1 cellular context compared by ENCODE assay signal in genomic region chr7:100152404-100152803, GRCh38.
TF ChIP-seq lines count a peak whose summit lies in the region.

No MANE protein-coding gene starts in this region.

TF ChIP-seq in K562, 482 proteins besides CTCF, POLR2A, EP300 and RAD21 (continues in another document):
- no peak for TF ChIP-seq BMI1 (IDR thresholded peaks at IDR 0.05; ENCODE audit: low read length)
- no peak for TF ChIP-seq ZSCAN29 (IDR thresholded peaks at IDR 0.05)
- no peak for TF ChIP-seq HNRNPL (IDR thresholded peaks at IDR 0.05; ENCODE audit: low read depth, low read length)
- 0 out of 2 replicates have a peak, but pooled peaks have one; percentile 26 for TF ChIP-seq EP400 (IDR thresholded peaks at IDR 0.05)
- TF ChIP-seq RCOR1 (IDR thresholded peaks at IDR 0.05; ENCODE audit: borderline replicate concordance in 1 of 2, low read depth in 2 of 2, low read length in 2 of 2), result peak in 1 of 2 experiments; percentile 70; a peak in 2 of 4 replicates
- TF ChIP-seq KDM1A (IDR thresholded peaks at IDR 0.05), result peak; percentile 27 to 41; a peak in 2 of 4 replicates
- no peak for TF ChIP-seq PRMT5 (CRISPR knock-in tag; IDR thresholded peaks at IDR 0.05)
- no peak for TF ChIP-seq ZC3H11A (IDR thresholded peaks at IDR 0.05; ENCODE audit: low read depth, low read length)
- no peak for TF ChIP-seq KAT2B (IDR thresholded peaks at IDR 0.05; ENCODE audit: low read depth, low read length)
- TF ChIP-seq SMARCA5 (IDR thresholded peaks at IDR 0.05), result peak; percentile 39; the same call in 1 of the 2 replicates
- no peak for TF ChIP-seq MYNN (IDR thresholded peaks at IDR 0.05)
- no peak for TF ChIP-seq MYNN (CRISPR knock-in tag; IDR thresholded peaks at IDR 0.05)
- TF ChIP-seq ZNF407 (IDR thresholded peaks at IDR 0.05; ENCODE audit: low read depth), result no peak
- peak; percentile 88 for TF ChIP-seq CTBP1 (IDR thresholded peaks at IDR 0.05; ENCODE audit: borderline replicate concordance)
- TF ChIP-seq ZNF316 (IDR thresholded peaks at IDR 0.05), result peak; percentile 93
- TF ChIP-seq SMARCE1 (IDR thresholded peaks at IDR 0.05), result peak; percentile 77; the same call in 1 of the 2 replicates
- TF ChIP-seq NR2C1 (IDR thresholded peaks at IDR 0.05), result peak; percentile 65
- no peak for TF ChIP-seq NR2C1 (tag; IDR thresholded peaks at IDR 0.05)
- TF ChIP-seq ZBTB11 (CRISPR knock-in tag; IDR thresholded peaks at IDR 0.05), result peak in 1 of 3 experiments; percentile 72; a peak in 2 of 6 replicates
- no peak for TF ChIP-seq DEAF1 (CRISPR knock-in tag; IDR thresholded peaks at IDR 0.05)
- peak; percentile 17; the same call in 1 of the 2 replicates for TF ChIP-seq SUPT5H (IDR thresholded peaks at IDR 0.05)
- TF ChIP-seq SRSF3 (IDR thresholded peaks at IDR 0.05; ENCODE audit: insufficient read depth, low read length), result no peak
- TF ChIP-seq C11orf30 (IDR thresholded peaks at IDR 0.05; ENCODE audit: low read depth), result peak; percentile 93
- no peak for TF ChIP-seq ZBED1 (IDR thresholded peaks at IDR 0.05)
- no peak for TF ChIP-seq RBFOX2 (IDR thresholded peaks at IDR 0.05; ENCODE audit: low read depth, low read length)
- no peak for TF ChIP-seq ELK1 (CRISPR knock-in tag; IDR thresholded peaks at IDR 0.05)
- 0 out of 4 replicates have a peak, but pooled peaks of 1 of the 2 experiments have one; percentile 17 for TF ChIP-seq NRF1 (conservative IDR thresholded peaks at IDR 0.05 in 1 of 2, IDR thresholded peaks at IDR 0.05 in 1 of 2)
- TF ChIP-seq ELF2 (CRISPR knock-in tag; IDR thresholded peaks at IDR 0.05), result 0 out of 2 replicates have a peak, but pooled peaks have one; percentile 5
- no peak for TF ChIP-seq ZNF445 (CRISPR knock-in tag; IDR thresholded peaks at IDR 0.05; ENCODE audit: low read depth)
- TF ChIP-seq ELF4 (CRISPR knock-in tag; IDR thresholded peaks at IDR 0.05), result peak; percentile 54; the same call in 1 of the 2 replicates
- no peak for TF ChIP-seq SMARCC2 (IDR thresholded peaks at IDR 0.05; ENCODE audit: low read depth)
- TF ChIP-seq EHMT2 (IDR thresholded peaks at IDR 0.05), result peak; percentile 78; the same call in 1 of the 2 replicates
- 0 out of 4 replicates have a peak, but pooled peaks of 1 of the 2 experiments have one; percentile 7 for TF ChIP-seq MAZ (CRISPR knock-in tag; conservative IDR thresholded peaks at IDR 0.05 in 1 of 2, IDR thresholded peaks at IDR 0.05 in 1 of 2)
- 0 out of 2 replicates have a peak, but pooled peaks have one; percentile 18 for TF ChIP-seq FOSL1 (tag; conservative IDR thresholded peaks at IDR 0.05)
- no peak for TF ChIP-seq WHSC1 (IDR thresholded peaks at IDR 0.05; ENCODE audit: low read length)
- peak; percentile 83 for TF ChIP-seq MAFF (IDR thresholded peaks at IDR 0.05; ENCODE audit: low read length)
- peak; percentile 99 for TF ChIP-seq ESRRA (IDR thresholded peaks at IDR 0.05; ENCODE audit: borderline replicate concordance, low read depth)
- no peak for TF ChIP-seq ZNF24 (IDR thresholded peaks at IDR 0.05)
- TF ChIP-seq SMARCA4 (IDR thresholded peaks at IDR 0.05), result peak; percentile 51; the same call in 1 of the 2 replicates
- TF ChIP-seq SOX6 (IDR thresholded peaks at IDR 0.05), result peak; percentile 37; the same call in 1 of the 2 replicates
- TF ChIP-seq E2F8 (IDR thresholded peaks at IDR 0.05; ENCODE audit: low read depth, partially characterized antibody), result peak; percentile 16
- peak; percentile 48; the same call in 1 of the 2 replicates for TF ChIP-seq PKNOX1 (IDR thresholded peaks at IDR 0.05)
- TF ChIP-seq MAFK (IDR thresholded peaks at IDR 0.05; ENCODE audit: low read length), result peak; percentile 76
- no peak for TF ChIP-seq GABPA (tag; conservative IDR thresholded peaks at IDR 0.05; ENCODE audit: low read depth)
- no peak for TF ChIP-seq ZNF583 (CRISPR knock-in tag; IDR thresholded peaks at IDR 0.05)
- TF ChIP-seq MAFG (tag; conservative IDR thresholded peaks at IDR 0.05), result peak; percentile 83
